Comparison of ENCODE assay signal across 12 cellular contexts in genomic region chr20:54133434-54134427, GRCh38. TPM values are rescaled to one million over a fixed set of nuclear protein-coding genes. Genes with fewer than 3 reads are reported as not detected.
DNase-seq lines count a peak whose midpoint lies in the region; ATAC-seq and TF ChIP-seq lines count a peak whose summit lies in the region.
"Had no signal": no experiment of that assay in that cellular context is flagged by ENCODE, and none has a peak within 500 bp of the region (broad histone marks: within the 10 kb centered on the region; RNA-seq: fewer than 3 reads in every experiment).

No MANE protein-coding gene starts in this region.

- whole genome bisulfite sequencing in stomach, 5 donors: 53 to 66% (median 62%) methylated on average over 6 of the region's 6 CpGs

- no TSS peak for BruUV-seq in PC-9 (replicated peaks; lab: Mats Ljungman, UMichigan)

- H3K4me1 Mint-ChIP-seq in activated CD8-positive, alpha-beta memory T cell treated with anti-CD3 and anti-CD28 coated beads, Interleukin-2, amount 10 ng/mL, durations not matched to agents 7 days and 5 days: no peaks in the 10 kb centered on the region
- H3K4me1 Mint-ChIP-seq: brain had no signal

- H3K4me3 Mint-ChIP-seq in activated CD8-positive, alpha-beta memory T cell treated with anti-CD3 and anti-CD28 coated beads, Interleukin-2, amount 10 ng/mL, durations not matched to agents 7 days and 5 days: no peak overlapping the region
- H3K4me3 Mint-ChIP-seq: HFFc6 had no signal

- H4K20me1 ChIP-seq in PC-9 (ENCODE audit: insufficient read depth): no peaks in the 10 kb centered on the region

- DNase-seq in PC-9 (peak; percentile 29 to 81), glomerular visceral epithelial cell (ENCODE audit: extremely low spot score) (peak; percentile 90), stomach (no peak), COR-L47 (lab: John Stamatoyannopoulos, UW) (no peak), activated gamma-delta T cell (lab: John Stamatoyannopoulos, UW) (no peak)
- DNase-seq in activated CD8-positive, alpha-beta memory T cell treated with anti-CD3 and anti-CD28 coated beads, Interleukin-2, amount 10 ng/mL, durations not matched to agents 7 days and 5 days: no peak
- DNase-seq: stimulated activated CD8-positive, alpha-beta memory T cell treated with anti-CD3 and anti-CD28 coated beads, Interleukin-4, amount 100 ng/mL, for 48 hours had no signal

- H3K9me3 ChIP-seq in PC-9 (ENCODE audit: insufficient read depth, low read depth): peaks cover 37% of the 10 kb centered on the region
- peaks cover 0 to 9% (median 0%) of the 10 kb centered on the region in 4 donors for H3K9me3 ChIP-seq in stomach

- CTCF ChIA-PET in PC-9 (lab: Charles Lee): interaction anchor here (0.6 to 1.0 kb wide), 3 partner anchors 15 to 64 kb away, joined by 3 read pairs; no protein-coding TSS in a partner anchor
- CTCF ChIA-PET in activated CD8-positive, alpha-beta memory T cell treated with anti-CD3 and anti-CD28 coated beads, Interleukin-2, amount 10 ng/mL, durations not matched to agents 7 days and 5 days (lab: Charles Lee): interaction anchor here (2.2 kb wide), 1 partner anchor 30 kb away, joined by 8 read pairs; no protein-coding TSS in a partner anchor

- no peaks in the 10 kb centered on the region for H3K79me2 ChIP-seq in PC-9 (ENCODE audit: low read depth)

- H3K4me1 ChIP-seq in PC-9 (replicated peaks; ENCODE audit: insufficient read depth) (peaks cover 39% of the 10 kb centered on the region), stomach (peaks cover 0 to 11% (median 0%) of the 10 kb centered on the region in 4 donors)

- intact Hi-C loops in PC-9 (cut with micrococcal nuclease; ENCODE audit: unreplicated experiment): loop anchor here (2.0 kb wide), 2 partner anchors 63 to 537 kb away; no protein-coding TSS in a partner anchor
- intact Hi-C loops in stomach (cut with DNase I; ENCODE audit: low total_unique reads): no loop called here

- H3K9me3 Mint-ChIP-seq in activated CD8-positive, alpha-beta memory T cell treated with anti-CD3 and anti-CD28 coated beads, Interleukin-2, amount 10 ng/mL, durations not matched to agents 7 days and 5 days (ENCODE audit: low read depth): peaks cover 2% of the 10 kb centered on the region
- H3K9me3 Mint-ChIP-seq: HFFc6 had no signal

- no peak for TF ChIP-seq EP300 in stomach (IDR thresholded peaks at IDR 0.05)

- H3K36me3 Mint-ChIP-seq in activated CD8-positive, alpha-beta memory T cell treated with anti-CD3 and anti-CD28 coated beads, Interleukin-2, amount 10 ng/mL, durations not matched to agents 7 days and 5 days: no peaks in the 10 kb centered on the region
- H3K36me3 Mint-ChIP-seq: brain had no signal

- no peaks in the 10 kb centered on the region for H3K9me2 ChIP-seq in PC-9 (ENCODE audit: insufficient read depth)

- H2AFZ ChIP-seq in PC-9: no peak overlapping the region

- H3K27ac Mint-ChIP-seq in activated CD8-positive, alpha-beta memory T cell treated with anti-CD3 and anti-CD28 coated beads, Interleukin-2, amount 10 ng/mL, durations not matched to agents 7 days and 5 days: no peak overlapping the region
- H3K27ac Mint-ChIP-seq: HFFc6 had no signal

- H3K4me3 ChIP-seq in PC-9 (peak overlapping the region; percentile 6; the same call in 1 of the 2 replicates), stomach (no peak overlapping the region)

- ATAC-seq in GM19025 (IDR thresholded peaks at IDR 0.05; ENCODE audit: low read depth, unreplicated experiment) (peak; percentile 73), GM18867 (IDR thresholded peaks at IDR 0.05; ENCODE audit: unreplicated experiment) (no peak)
- ATAC-seq in activated CD8-positive, alpha-beta memory T cell treated with anti-CD3 and anti-CD28 coated beads, Interleukin-2, amount 10 ng/mL, durations not matched to agents 7 days and 5 days: no peak

- H3K4me2 ChIP-seq in PC-9: peak overlapping the region; percentile 66
- H3K4me2 ChIP-seq: KMS-11 had no signal

- H3K36me3 ChIP-seq in PC-9 (ENCODE audit: low read depth): no peaks in the 10 kb centered on the region
- H3K36me3 ChIP-seq in stomach: no peaks in the 10 kb centered on the region

- H3K27me3 Mint-ChIP-seq in activated CD8-positive, alpha-beta memory T cell treated with anti-CD3 and anti-CD28 coated beads, Interleukin-2, amount 10 ng/mL, durations not matched to agents 7 days and 5 days: peaks cover 2% of the 10 kb centered on the region

- TF ChIP-seq CTCF in PC-9 (conservative IDR thresholded peaks at IDR 0.05) (no peak), stomach (IDR thresholded peaks at IDR 0.05) (no peak)

- H3F3A ChIP-seq in PC-9 (ENCODE audit: insufficient read depth, low read depth): peaks cover 58% of the 10 kb centered on the region

- POLR2A ChIA-PET in PC-9 (lab: Charles Lee; ENCODE audit: unreplicated experiment): interaction anchor here (0.5 to 0.6 kb wide), 2 partner anchors 18 to 233 kb away, joined by 3 read pairs; no protein-coding TSS in a partner anchor

- peak overlapping the region; percentile 99 for H3K27ac ChIP-seq in PC-9
- H3K27ac ChIP-seq in stomach: peak overlapping the region in 3 of 5 donors; percentile 16 to 46 (median 35)
- H3K27ac ChIP-seq: KMS-11 had no signal

- no peak for TF ChIP-seq POLR2A in stomach (IDR thresholded peaks at IDR 0.05)

- no peaks in the 10 kb centered on the region for H3K27me3 ChIP-seq in PC-9 (ENCODE audit: insufficient read depth, low read depth)
- peaks cover 0 to 3% (median 0%) of the 10 kb centered on the region in 3 donors for H3K27me3 ChIP-seq in stomach

RNA-seq across cellular contexts. Expression of gene CYP24A1, which starts 40.1 kb away (rescaled TPM):
- total RNA-seq in PC-9 (2021) (2.7 and 4.9 TPM in 2 replicates), stomach (not detected)
- 1 to 10 TPM in 1 of 3 donors, not detected in 2; 1.2 TPM for polyA plus RNA-seq in stomach
- total RNA-seq in activated CD8-positive, alpha-beta memory T cell treated with anti-CD3 and anti-CD28 coated beads, Interleukin-2, amount 10 ng/mL, durations not matched to agents 7 days and 5 days: not detected

Comparison
In these comparisons a context has a peak if more than half of its experiments do, and no peak if none do; other contexts are left out.
1. DNase-seq: peak in PC-9 (2 of 2) and glomerular visceral epithelial cell (single experiment); none in stomach (single experiment), COR-L47 (single experiment), activated gamma-delta T cell (single experiment) and activated CD8-positive, alpha-beta memory T cell treated with anti-CD3 and anti-CD28 coated beads, Interleukin-2, amount 10 ng/mL, durations not matched to agents 7 days and 5 days (single experiment).